2 cellular contexts compared by ENCODE assay signal in the genomic region with DNA sequence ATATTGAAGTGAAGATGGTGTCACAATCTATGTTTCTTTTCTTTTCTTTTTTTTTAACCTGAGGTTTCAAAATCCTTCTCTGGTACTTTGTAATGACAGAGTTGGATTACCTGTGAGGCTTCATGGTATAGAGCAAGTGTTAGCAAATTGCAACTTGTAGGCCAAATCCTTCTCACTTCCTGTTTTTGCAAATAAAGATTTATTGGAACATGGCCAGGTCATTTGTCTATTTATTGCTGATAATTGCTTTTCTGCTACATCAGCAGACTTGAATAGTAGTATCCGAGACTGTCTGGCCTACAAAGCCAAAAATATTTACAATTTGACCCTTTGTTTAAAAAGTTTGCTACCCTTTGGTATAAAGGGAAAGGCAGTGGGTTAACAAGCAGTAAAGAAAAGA.
TF ChIP-seq lines count a peak whose summit lies in the region.

No MANE protein-coding gene starts in this region.

TF ChIP-seq in HepG2, 621 proteins besides CTCF, POLR2A, EP300 and RAD21:
- TF ChIP-seq GABPA (IDR thresholded peaks at IDR 0.05; ENCODE audit: low read depth, low read length) (no peak), GABPA (CRISPR knock-in tag; IDR thresholded peaks at IDR 0.05; ENCODE audit: low read depth) (no peak), ZNF383 (CRISPR knock-in tag; IDR thresholded peaks at IDR 0.05; ENCODE audit: borderline replicate concordance) (no peak), MAFK (conservative IDR thresholded peaks at IDR 0.05 in 1 of 2, IDR thresholded peaks at IDR 0.05 in 1 of 2; ENCODE audit: low read length in 2 of 2) (peak; percentile 65 to 77; a peak in 3 of 4 replicates), MAFF (IDR thresholded peaks at IDR 0.05; ENCODE audit: low read depth, low read length) (peak; percentile 63), YEATS2 (CRISPR knock-in tag; IDR thresholded peaks at IDR 0.05; ENCODE audit: borderline replicate concordance) (no peak), FOXO1 (CRISPR knock-in tag; IDR thresholded peaks at IDR 0.05) (no peak)
TF ChIP-seq in HepG2: peak in this region for 2.

TF ChIP-seq in GM12878, 131 proteins besides CTCF, POLR2A, EP300 and RAD21:
- peak; percentile 88 for TF ChIP-seq ZBTB40 (IDR thresholded peaks at IDR 0.05; ENCODE audit: borderline replicate concordance)
- TF ChIP-seq POLR2AphosphoS5 (IDR thresholded peaks at IDR 0.05; ENCODE audit: low read length) = no peak
- no peak for TF ChIP-seq IRF5 (IDR thresholded peaks at IDR 0.05; ENCODE audit: borderline replicate concordance)
- TF ChIP-seq SPI1 (IDR thresholded peaks at IDR 0.05; ENCODE audit: borderline replicate concordance, insufficient read depth, low read depth, low read length) = peak; percentile 81
